15 cellular contexts compared by ENCODE assay signal in genomic region chr12:47509398-47509851, GRCh38.
DNase-seq lines count a peak whose midpoint lies in the region; ATAC-seq, FAIRE-seq and TF ChIP-seq lines count a peak whose summit lies in the region.
"Had no signal": no experiment of that assay in that cellular context is flagged by ENCODE, and none has a peak within 500 bp of the region (broad histone marks: within the 10 kb centered on the region; RNA-seq: fewer than 3 reads in every experiment).

No MANE protein-coding gene starts in this region.

- peak overlapping the region; percentile 38 for H3K27ac Mint-ChIP-seq in astrocyte (ENCODE audit: unreplicated experiment)
- H3K27ac Mint-ChIP-seq: activated B cell treated with CpG ODN at 0.5 μM for 24 hours; natural killer cell treated with Interleukin-12 subunit alpha and Interleukin-12 subunit beta and Interleukin-15 and Interleukin-18, amount 100 ng/mL, for 72 hours; stimulated activated naive CD8-positive, alpha-beta T cell treated with anti-CD3 and anti-CD28 coated beads, Interleukin-15, Interleukin-2, amounts not matched to agents 100 ng/mL and 50 ng/mL, for 24 hours had no signal

- no peaks in the 10 kb centered on the region for H3K79me2 ChIP-seq in astrocyte (ENCODE audit: insufficient read depth, low read length)
- no peaks in the 10 kb centered on the region for H3K79me2 ChIP-seq in smooth muscle cell (ENCODE audit: low read depth)

- TF ChIP-seq CTCF in astrocyte (IDR thresholded peaks at IDR 0.05; ENCODE audit: insufficient read depth, low read depth, low read length) (no peak), foreskin keratinocyte (conservative IDR thresholded peaks at IDR 0.05) (no peak), smooth muscle cell (IDR thresholded peaks at IDR 0.05; ENCODE audit: borderline replicate concordance, insufficient read depth, poor library complexity, severe bottlenecking) (no peak)

- H3K9ac ChIP-seq in astrocyte (ENCODE audit: low read length) (no peak overlapping the region), smooth muscle cell (ENCODE audit: low read depth) (no peak overlapping the region)

- H3K9me3 ChIP-seq in astrocyte (ENCODE audit: insufficient read depth, low read depth, low read length) = no peaks in the 10 kb centered on the region
- no peaks in the 10 kb centered on the region for H3K9me3 ChIP-seq in smooth muscle cell (replicated peaks; ENCODE audit: low read depth)

- H3K4me3 ChIP-seq in astrocyte (ENCODE audit: insufficient read depth, low read depth, low read length) = no peak overlapping the region
- H3K4me3 ChIP-seq in smooth muscle cell = no peak overlapping the region
- H3K4me3 ChIP-seq: SK-N-MC had no signal

- H3K4me2 ChIP-seq in astrocyte (ENCODE audit: low read length) = peak overlapping the region; percentile 32
- H3K4me2 ChIP-seq in smooth muscle cell = peak overlapping the region; percentile 26

- peaks cover 17% of the 10 kb centered on the region for H3K4me1 Mint-ChIP-seq in astrocyte (ENCODE audit: low read depth, unreplicated experiment)
- H3K4me1 Mint-ChIP-seq: activated B cell treated with CpG ODN at 0.5 μM for 24 hours had no signal

- no peaks in the 10 kb centered on the region for H3K36me3 Mint-ChIP-seq in astrocyte (ENCODE audit: low read depth, unreplicated experiment)

- peaks cover 18% of the 10 kb centered on the region for H3K4me1 ChIP-seq in astrocyte (ENCODE audit: insufficient read depth, low read length)
- H3K4me1 ChIP-seq in foreskin keratinocyte = peaks cover 22% of the 10 kb centered on the region
- H3K4me1 ChIP-seq in smooth muscle cell (ENCODE audit: low read depth) = no peaks in the 10 kb centered on the region

- no peaks in the 10 kb centered on the region for H3K27me3 ChIP-seq in astrocyte (ENCODE audit: insufficient read depth, low read length)
- H3K27me3 ChIP-seq in foreskin keratinocyte = no peaks in the 10 kb centered on the region
- no peaks in the 10 kb centered on the region for H3K27me3 ChIP-seq in smooth muscle cell (ENCODE audit: low read depth)

- no peaks in the 10 kb centered on the region for H3K27me3 Mint-ChIP-seq in astrocyte (ENCODE audit: low read depth, unreplicated experiment)
- H3K27me3 Mint-ChIP-seq: stimulated activated naive CD8-positive, alpha-beta T cell treated with anti-CD3 and anti-CD28 coated beads, Interleukin-15, Interleukin-2, amounts not matched to agents 100 ng/mL and 50 ng/mL, for 24 hours had no signal

- peaks cover 3% of the 10 kb centered on the region for H3K9me3 Mint-ChIP-seq in astrocyte (ENCODE audit: unreplicated experiment)

- peak; percentile 87 for DNase-seq in GM04504 (ENCODE audit: low read depth)
- peak; percentile 83 for DNase-seq in astrocyte (ENCODE audit: low read depth)
- DNase-seq in foreskin keratinocyte = peak; percentile 90 to 95
- no peak for DNase-seq in smooth muscle cell (lab: John Stamatoyannopoulos, UW; ENCODE audit: unreplicated experiment)
- DNase-seq in germinal center (ENCODE audit: low spot score) = no peak
- DNase-seq in NCI-H2081 (lab: John Stamatoyannopoulos, UW) = no peak
- DNase-seq in NCI-H187 (lab: John Stamatoyannopoulos, UW) = no peak
- DNase-seq: activated B cell treated with CpG ODN at 0.5 μM for 24 hours, COR-L47, glutamatergic neuron, MM.1S had no signal

- H3K27ac ChIP-seq in astrocyte (ENCODE audit: low read depth, low read length) = peak overlapping the region; percentile 22
- H3K27ac ChIP-seq in foreskin keratinocyte = peak overlapping the region; percentile 55
- H3K27ac ChIP-seq in smooth muscle cell (ENCODE audit: low read depth) = peak overlapping the region; percentile 28
- H3K27ac ChIP-seq: SK-N-MC had no signal

- ATAC-seq in foreskin keratinocyte (peak; percentile 63), HG03571 (IDR thresholded peaks at IDR 0.05; ENCODE audit: unreplicated experiment) (no peak)
- ATAC-seq: natural killer cell treated with Interleukin-12 subunit alpha and Interleukin-12 subunit beta and Interleukin-15 and Interleukin-18, amount 100 ng/mL, for 72 hours had no signal

- WGBS in smooth muscle cell (ENCODE audit: low lambda C conversion rate) = 77% methylated on average over 1 of the region's 1 CpG

- H2AFZ ChIP-seq in astrocyte (ENCODE audit: low read depth, low read length) (peak overlapping the region; percentile 38), smooth muscle cell (ENCODE audit: low read depth) (peak overlapping the region; percentile 41)

- H3F3A ChIP-seq in smooth muscle cell (ENCODE audit: low read depth) = no peaks in the 10 kb centered on the region

- H3K4me3 Mint-ChIP-seq in astrocyte (ENCODE audit: unreplicated experiment) = no peak overlapping the region
- H3K4me3 Mint-ChIP-seq: activated B cell treated with CpG ODN at 0.5 μM for 24 hours; natural killer cell treated with Interleukin-12 subunit alpha and Interleukin-12 subunit beta and Interleukin-15 and Interleukin-18, amount 100 ng/mL, for 72 hours; stimulated activated naive CD8-positive, alpha-beta T cell treated with anti-CD3 and anti-CD28 coated beads, Interleukin-15, Interleukin-2, amounts not matched to agents 100 ng/mL and 50 ng/mL, for 24 hours had no signal

- peak; percentile 29 for FAIRE-seq in astrocyte (lab: Jason Lieb, UNC)

- H3K36me3 ChIP-seq in astrocyte (ENCODE audit: insufficient read depth, low read length) (no peaks in the 10 kb centered on the region), smooth muscle cell (ENCODE audit: low read depth) (no peaks in the 10 kb centered on the region)

- H4K20me1 ChIP-seq in astrocyte (ENCODE audit: insufficient read depth, low read length) (no peaks in the 10 kb centered on the region), smooth muscle cell (ENCODE audit: low read depth) (no peaks in the 10 kb centered on the region)

Comparison
In these comparisons a context has a peak if more than half of its experiments do, and no peak if none do; other contexts are left out.
1. DNase-seq: peak in GM04504 (single experiment), astrocyte (single experiment) and foreskin keratinocyte (2 of 2); none in smooth muscle cell (single experiment), germinal center (single experiment), NCI-H2081 (0 of 2) and NCI-H187 (0 of 2).
2. Peak in every context shown above with its lines, with median percentiles within 50 percentile points of each other: H3K27ac ChIP-seq.